In genomic region chr6:26660096-26660425, GRCh38 we compare ENCODE assay signal across 8 cellular contexts. TPM values are rescaled to one million over a fixed set of nuclear protein-coding genes. Genes with fewer than 3 reads are reported as not detected.
A peak's percentile ranks its signal among the peaks of the same experiment; 100 is the strongest.
DNase-seq lines count a peak whose midpoint lies in the region; ATAC-seq lines count a peak whose summit lies in the region.

No MANE protein-coding gene starts in this region.

- peak overlapping the region; percentile 74 for H3K4me3 ChIP-seq in skeletal muscle cell (ENCODE audit: low read depth, low read length)

- DNase-seq in CMK (ENCODE audit: low read depth) (peak; percentile 17), left cardiac atrium (no peak), skeletal muscle cell (ENCODE audit: low read depth) (peak; percentile 14), COLO829 (ENCODE audit: low spot score) (no peak), 8988T (no peak)
- peak; percentile 29 for DNase-seq in activated CD8-positive, alpha-beta T cell treated with anti-CD3 and anti-CD28 coated beads, Interleukin-2, amount 10 ng/mL, durations not matched to agents 7 days and 5 days

- POLR2A ChIA-PET in activated CD8-positive, alpha-beta T cell treated with anti-CD3 and anti-CD28 coated beads, Interleukin-2, amount 10 ng/mL, durations not matched to agents 7 days and 5 days (lab: Charles Lee) = no interaction called here

- CTCF ChIA-PET in activated CD8-positive, alpha-beta T cell treated with anti-CD3 and anti-CD28 coated beads, Interleukin-2, amount 10 ng/mL, durations not matched to agents 7 days and 5 days (lab: Charles Lee) = interaction anchor here (1.3 to 1.6 kb wide), 2 partner anchors 52 to 64 kb away, joined by 3 to 5 read pairs; no protein-coding TSS in a partner anchor

- peaks cover 15% of the 10 kb centered on the region for H3K4me1 Mint-ChIP-seq in activated CD8-positive, alpha-beta T cell treated with anti-CD3 and anti-CD28 coated beads, Interleukin-2, amount 10 ng/mL, durations not matched to agents 7 days and 5 days (ENCODE audit: low read depth)

- H3K9me3 Mint-ChIP-seq in activated CD8-positive, alpha-beta T cell treated with anti-CD3 and anti-CD28 coated beads, Interleukin-2, amount 10 ng/mL, durations not matched to agents 7 days and 5 days (ENCODE audit: insufficient read depth) = no peaks in the 10 kb centered on the region

- H3K27me3 Mint-ChIP-seq in activated CD8-positive, alpha-beta T cell treated with anti-CD3 and anti-CD28 coated beads, Interleukin-2, amount 10 ng/mL, durations not matched to agents 7 days and 5 days (ENCODE audit: low read depth) = peaks cover 16% of the 10 kb centered on the region

- H3K36me3 Mint-ChIP-seq in activated CD8-positive, alpha-beta T cell treated with anti-CD3 and anti-CD28 coated beads, Interleukin-2, amount 10 ng/mL, durations not matched to agents 7 days and 5 days (ENCODE audit: low read depth) = peaks cover 23% of the 10 kb centered on the region

- no peak overlapping the region for H3K27ac Mint-ChIP-seq in activated CD8-positive, alpha-beta T cell treated with anti-CD3 and anti-CD28 coated beads, Interleukin-2, amount 10 ng/mL, durations not matched to agents 7 days and 5 days

- peak overlapping the region; percentile 72 for H3K4me3 Mint-ChIP-seq in activated CD8-positive, alpha-beta T cell treated with anti-CD3 and anti-CD28 coated beads, Interleukin-2, amount 10 ng/mL, durations not matched to agents 7 days and 5 days

- ATAC-seq in GM19397 (IDR thresholded peaks at IDR 0.05; ENCODE audit: unreplicated experiment) (peak; percentile 14), HG03460 (IDR thresholded peaks at IDR 0.05; ENCODE audit: unreplicated experiment) (peak; percentile 29), left cardiac atrium (peak; percentile 13 to 22)
- peak; percentile 43 for ATAC-seq in activated CD8-positive, alpha-beta T cell treated with anti-CD3 and anti-CD28 coated beads, Interleukin-2, amount 10 ng/mL, durations not matched to agents 7 days and 5 days

- intact Hi-C loops in left cardiac atrium (cut with DNase I) = no loop called here

RNA-seq across cellular contexts. Expression of gene ZNF322, which starts 0.5 kb away (rescaled TPM):
- 1 to 10 TPM; 9.1 to 9.5 TPM for total RNA-seq in activated CD8-positive, alpha-beta T cell treated with anti-CD3 and anti-CD28 coated beads, Interleukin-2, amount 10 ng/mL, durations not matched to agents 7 days and 5 days
- total RNA-seq in left cardiac atrium = 10 to 100 TPM; 15.5 to 16.6 TPM

Comparison
In these comparisons a context has a peak if more than half of its experiments do, and no peak if none do; other contexts are left out.
1. DNase-seq: peak in CMK (single experiment), activated CD8-positive, alpha-beta T cell treated with anti-CD3 and anti-CD28 coated beads, Interleukin-2, amount 10 ng/mL, durations not matched to agents 7 days and 5 days (single experiment) and skeletal muscle cell (single experiment); none in left cardiac atrium (single experiment), COLO829 (single experiment) and 8988T (single experiment).
2. Peak in every context shown above with its lines, with median percentiles within 50 percentile points of each other: ATAC-seq.